8 cellular contexts compared by ENCODE assay signal in genomic region chr10:76311752-76312699, GRCh38.
A peak's percentile ranks its signal among the peaks of the same experiment; 100 is the strongest.
DNase-seq lines count a peak whose midpoint lies in the region; ATAC-seq and TF ChIP-seq lines count a peak whose summit lies in the region.

No MANE protein-coding gene starts in this region.

- no peak for TF ChIP-seq POLR2A in prostate gland (IDR thresholded peaks at IDR 0.05)
- no peak for TF ChIP-seq POLR2A in spleen (IDR thresholded peaks at IDR 0.05)

- peaks cover 0 to 9% (median 4%) of the 10 kb centered on the region in 5 donors for H3K9me3 Mint-ChIP-seq in CD8-positive, alpha-beta memory T cell

- no peaks in the 10 kb centered on the region for H3K36me3 ChIP-seq in BJ (ENCODE audit: control insufficient read depth, insufficient read depth, low read length)
- H3K36me3 ChIP-seq in CD8-positive, alpha-beta memory T cell (ENCODE audit: insufficient read depth, low read length) = no peaks in the 10 kb centered on the region
- H3K36me3 ChIP-seq in prostate gland = no peaks in the 10 kb centered on the region
- H3K36me3 ChIP-seq in spleen = no peaks in the 10 kb centered on the region

- CTCF ChIA-PET in BJ (lab: Yijun Ruan, JAX) = interaction anchor here (0.6 to 0.9 kb wide), 3 partner anchors 12 to 910 kb away, joined by 3 read pairs; partner anchors contain the start of gene ZNF503
- CTCF ChIA-PET in CD8-positive, alpha-beta memory T cell (lab: Charles Lee) = no interaction called here

- H3K27me3 ChIP-seq in BJ (ENCODE audit: control insufficient read depth, insufficient read depth, low read length) = no peaks in the 10 kb centered on the region
- no peaks in the 10 kb centered on the region for H3K27me3 ChIP-seq in CD8-positive, alpha-beta memory T cell (ENCODE audit: insufficient read depth, low read length, poor library complexity, severe bottlenecking)
- no peaks in the 10 kb centered on the region for H3K27me3 ChIP-seq in prostate gland (replicated peaks; ENCODE audit: insufficient read depth)
- H3K27me3 ChIP-seq in spleen (replicated peaks in 1 of 7) = no peaks in the 10 kb centered on the region

- no peak for DNase-seq in BJ (ENCODE audit: low read depth)
- peak; percentile 17 for DNase-seq in HPDE6-E6E7 (ENCODE audit: extremely low spot score)
- peak; percentile 60 for DNase-seq in UCSD-AML1 (lab: John Stamatoyannopoulos, UW; ENCODE audit: unreplicated experiment)
- peak in 1 of 2 donors; percentile 19 for DNase-seq in left colon
- DNase-seq in CD8-positive, alpha-beta memory T cell = no peak
- no peak for DNase-seq in prostate gland (ENCODE audit: low spot score)
- no peak for DNase-seq in spleen

- no peak overlapping the region for H3K27ac Mint-ChIP-seq in CD8-positive, alpha-beta memory T cell

- TF ChIP-seq CTCF in BJ (IDR thresholded peaks at IDR 0.05; ENCODE audit: insufficient read depth, low read depth, low read length) (peak; percentile 53), prostate gland (IDR thresholded peaks at IDR 0.05) (peak in 2 of 4 experiments; percentile 34 to 53), spleen (IDR thresholded peaks at IDR 0.05 in 8 of 11, conservative IDR thresholded peaks at IDR 0.05 in 3 of 11) (peak in 4 of 11 experiments; percentile 6 to 38 (median 25))

- H3K4me1 Mint-ChIP-seq in CD8-positive, alpha-beta memory T cell = no peaks in the 10 kb centered on the region

- POLR2A ChIA-PET in BJ (lab: Charles Lee) = no interaction called here
- POLR2A ChIA-PET in CD8-positive, alpha-beta memory T cell (lab: Charles Lee) = no interaction called here

- no peak overlapping the region for H3K27ac ChIP-seq in CD8-positive, alpha-beta memory T cell (ENCODE audit: low read depth, low read length)
- H3K27ac ChIP-seq in prostate gland (no peak overlapping the region), spleen (peak overlapping the region in 3 of 8 donors; percentile 14 to 55 (median 54))

- H3K4me3 Mint-ChIP-seq in CD8-positive, alpha-beta memory T cell = no peak overlapping the region

- H3K4me3 ChIP-seq in BJ (ENCODE audit: low read depth, low read length) (no peak overlapping the region), prostate gland (no peak overlapping the region), spleen (no peak overlapping the region)
- no peak overlapping the region for H3K4me3 ChIP-seq in CD8-positive, alpha-beta memory T cell (ENCODE audit: low read length)

- H3K9me3 ChIP-seq in CD8-positive, alpha-beta memory T cell (ENCODE audit: low read length) = no peaks in the 10 kb centered on the region
- no peaks in the 10 kb centered on the region for H3K9me3 ChIP-seq in prostate gland
- H3K9me3 ChIP-seq in spleen = peaks cover 0 to 9% (median 4%) of the 10 kb centered on the region in 8 donors

- peak; percentile 67 for ATAC-seq in GM18517 (IDR thresholded peaks at IDR 0.05; ENCODE audit: unreplicated experiment)
- peak; percentile 87 for ATAC-seq in left colon

- no peaks in the 10 kb centered on the region for H3K36me3 Mint-ChIP-seq in CD8-positive, alpha-beta memory T cell

- intact Hi-C loops in left colon (cut with DNase I, micrococcal nuclease) = no loop called here
- intact Hi-C loops in prostate gland (cut with DNase I) = no loop called here
- intact Hi-C loops in spleen (cut with DNase I; ENCODE audit: low total_unique reads) = no loop called here

- H3K27me3 Mint-ChIP-seq in CD8-positive, alpha-beta memory T cell = peaks cover 0 to 3% of the 10 kb centered on the region in 2 donors

- 63% methylated on average over 5 of the region's 5 CpGs for WGBS in prostate gland
- 31 to 51% (median 34%) methylated on average over 5 of the region's 5 CpGs for WGBS in spleen, 5 donors

- no peaks in the 10 kb centered on the region for H3K4me1 ChIP-seq in CD8-positive, alpha-beta memory T cell (ENCODE audit: insufficient read depth, low read length)
- H3K4me1 ChIP-seq in prostate gland (replicated peaks) (no peaks in the 10 kb centered on the region), spleen (peaks cover 0 to 34% (median 7%) of the 10 kb centered on the region in 6 donors)

Comparison
In these comparisons a context has a peak if more than half of its experiments do, and no peak if none do; other contexts are left out.
1. DNase-seq: peak in HPDE6-E6E7 (single experiment) and UCSD-AML1 (single experiment); none in BJ (single experiment), CD8-positive, alpha-beta memory T cell (0 of 5), prostate gland (single experiment) and spleen (single experiment).